ENCODE assay signal across 7 cellular contexts in genomic region chr16:63690267-63690666, GRCh38.
"Had no signal": no experiment of that assay in that cellular context is flagged by ENCODE, and none has a peak within 500 bp of the region (broad histone marks: within the 10 kb centered on the region; RNA-seq: fewer than 3 reads in every experiment).

No MANE protein-coding gene starts in this region.

- H3K9me3 ChIP-seq: HAP-1 had no signal

- DNase-seq: GM23248, GOT3, H7, KBM-7 had no signal

- H3K36me3 ChIP-seq: HAP-1 had no signal

- H3K27ac ChIP-seq: GM23248 had no signal

- H3K4me1 ChIP-seq: HAP-1 had no signal

- H3K4me3 ChIP-seq: GM23248, HAP-1 had no signal

- H2AFZ ChIP-seq: GM23248 had no signal

- ATAC-seq: HCT116, HepG2 had no signal

- H3K9ac ChIP-seq: GM23248 had no signal
